In genomic region chr12:40225984-40226602, GRCh38 we compare ENCODE assay signal across 8 cellular contexts. TPM values are rescaled to one million over a fixed set of nuclear protein-coding genes. Genes with fewer than 3 reads are reported as not detected.
DNase-seq lines count a peak whose midpoint lies in the region; ATAC-seq and TF ChIP-seq lines count a peak whose summit lies in the region.

No MANE protein-coding gene starts in this region.

- H4K91ac ChIP-seq in neuronal stem cell (ENCODE audit: low read depth, low read length, poor library complexity), result no peak overlapping the region

- no peaks in the 10 kb centered on the region for H3K79me2 ChIP-seq in PC-9 (ENCODE audit: low read depth)

- POLR2A ChIA-PET in naive thymus-derived CD8-positive, alpha-beta T cell (lab: Charles Lee), result no interaction called here
- POLR2A ChIA-PET in PC-9 (lab: Charles Lee; ENCODE audit: unreplicated experiment), result no interaction called here

- H2BK12ac ChIP-seq in neuronal stem cell (ENCODE audit: low read length), result no peak overlapping the region

- H3K18ac ChIP-seq in neuronal stem cell (ENCODE audit: low read length), result no peak overlapping the region

- no peak for TF ChIP-seq CTCF in PC-9 (conservative IDR thresholded peaks at IDR 0.05)

- peaks cover 2 to 4% (median 3%) of the 10 kb centered on the region in 3 donors for H3K36me3 Mint-ChIP-seq in naive thymus-derived CD8-positive, alpha-beta T cell

- peak overlapping the region in 2 of 10 donors; percentile 6 to 54 for H3K27ac Mint-ChIP-seq in naive thymus-derived CD8-positive, alpha-beta T cell

- no peak overlapping the region for H2BK120ac ChIP-seq in neuronal stem cell (ENCODE audit: low read depth, low read length)

- H3K79me1 ChIP-seq in neuronal stem cell (ENCODE audit: low read depth, low read length), result no peaks in the 10 kb centered on the region

- H2BK15ac ChIP-seq in neuronal stem cell (ENCODE audit: low read length), result no peak overlapping the region

- no peaks in the 10 kb centered on the region for H3K36me3 ChIP-seq in PC-9 (ENCODE audit: low read depth)
- no peaks in the 10 kb centered on the region for H3K36me3 ChIP-seq in SJCRH30
- no peaks in the 10 kb centered on the region for H3K36me3 ChIP-seq in neuronal stem cell (replicated peaks in 1 of 2; ENCODE audit: control insufficient read depth in 2 of 2, insufficient read depth in 2 of 2, low read length in 2 of 2)

- WGBS in neuronal stem cell (ENCODE audit: extremely low coverage in 2 of 2, insufficient read length in 2 of 2, insufficient replicate concordance in 1 of 2), 2 donors, result no CpG with 5 or more reads among the region's 1 CpG

- H3K4me1 Mint-ChIP-seq in naive thymus-derived CD8-positive, alpha-beta T cell, result peaks cover 2 to 50% (median 11%) of the 10 kb centered on the region in 4 donors

- H3K9me3 Mint-ChIP-seq in naive thymus-derived CD8-positive, alpha-beta T cell, result peaks cover 0 to 14% (median 7%) of the 10 kb centered on the region in 9 donors

- intact Hi-C loops in PC-9 (cut with micrococcal nuclease; ENCODE audit: unreplicated experiment), result no loop called here

- CTCF ChIA-PET in PC-9 (lab: Charles Lee), result no interaction called here

- no TSS peak for BruUV-seq in PC-9 (replicated peaks; lab: Mats Ljungman, UMichigan)

- peak; percentile 62 for ATAC-seq in GM18861 (IDR thresholded peaks at IDR 0.05; ENCODE audit: unreplicated experiment)
- peak; percentile 61 for ATAC-seq in HG02798 (IDR thresholded peaks at IDR 0.05; ENCODE audit: poor library complexity, unreplicated experiment)
- ATAC-seq in naive thymus-derived CD8-positive, alpha-beta T cell, result peak in 1 of 2 donors; percentile 45

- H3K4me3 Mint-ChIP-seq in naive thymus-derived CD8-positive, alpha-beta T cell, result peak overlapping the region in 7 of 10 donors; percentile 27 to 76 (median 68)

- no peak overlapping the region for H3K14ac ChIP-seq in neuronal stem cell (ENCODE audit: low read length)

- H3K27ac ChIP-seq in PC-9 (no peak overlapping the region), SJCRH30 (no peak overlapping the region), neuronal stem cell (replicated peaks; ENCODE audit: low read length) (no peak overlapping the region)

- H3K4me3 ChIP-seq in PC-9 (no peak overlapping the region), SJCRH30 (no peak overlapping the region), neuronal stem cell (ENCODE audit: low read length in 2 of 2) (no peak overlapping the region)

- no peak overlapping the region for H2BK5ac ChIP-seq in neuronal stem cell (ENCODE audit: low read length)

- H3K4me1 ChIP-seq in PC-9 (replicated peaks; ENCODE audit: insufficient read depth) (0 out of 2 replicates have a peak, but pooled peaks cover 6% of the 10 kb centered on the region), SJCRH30 (no peaks in the 10 kb centered on the region), neuronal stem cell (ENCODE audit: control insufficient read depth in 2 of 2, insufficient read depth in 1 of 2, low read depth in 1 of 2, low read length in 2 of 2) (peaks cover 0 to 2% of the 10 kb centered on the region in 2 donors)

- peak; percentile 7 for DNase-seq in RPMI8226
- DNase-seq in naive thymus-derived CD8-positive, alpha-beta T cell, result no peak
- no peak for DNase-seq in PC-9
- no peak for DNase-seq in SJCRH30
- no peak for DNase-seq in DMS79 (lab: John Stamatoyannopoulos, UW)
- no peak for DNase-seq in neuronal stem cell (ENCODE audit: low spot score)

- H3K9me3 ChIP-seq in PC-9 (ENCODE audit: insufficient read depth, low read depth) (no peaks in the 10 kb centered on the region), SJCRH30 (replicated peaks) (no peaks in the 10 kb centered on the region), neuronal stem cell (replicated peaks in 1 of 2; ENCODE audit: control insufficient read depth in 2 of 2, insufficient read depth in 1 of 2, low read depth in 1 of 2, low read length in 2 of 2) (no peaks in the 10 kb centered on the region)

- H4K8ac ChIP-seq in neuronal stem cell (ENCODE audit: low read depth, low read length), result no peak overlapping the region

- no peak overlapping the region for H3K4ac ChIP-seq in neuronal stem cell (ENCODE audit: low read length)

- H3K27me3 ChIP-seq in PC-9 (ENCODE audit: insufficient read depth, low read depth) (no peaks in the 10 kb centered on the region), SJCRH30 (no peaks in the 10 kb centered on the region), neuronal stem cell (ENCODE audit: control insufficient read depth in 3 of 3, insufficient read depth in 3 of 3, low read depth in 1 of 3, low read length in 3 of 3) (peaks cover 0 to 39% (median 23%) of the 10 kb centered on the region in 3 experiments)

- no peaks in the 10 kb centered on the region for H3F3A ChIP-seq in PC-9 (ENCODE audit: insufficient read depth, low read depth)

- no peaks in the 10 kb centered on the region; the same call in 1 of the 2 replicates for H3K9me2 ChIP-seq in PC-9 (ENCODE audit: insufficient read depth)

- H3K23ac ChIP-seq in neuronal stem cell (ENCODE audit: low read depth, low read length, poor library complexity), result no peak overlapping the region

- H3K4me2 ChIP-seq in PC-9 (no peak overlapping the region), neuronal stem cell (ENCODE audit: insufficient read depth, low read length, poor library complexity, severe bottlenecking) (no peak overlapping the region)

- H2AFZ ChIP-seq in PC-9 (no peak overlapping the region), neuronal stem cell (ENCODE audit: low read length) (no peak overlapping the region)

- H3K27me3 Mint-ChIP-seq in naive thymus-derived CD8-positive, alpha-beta T cell, result peaks cover 25 to 57% (median 35%) of the 10 kb centered on the region in 5 donors

- H4K20me1 ChIP-seq in PC-9 (ENCODE audit: insufficient read depth), result no peaks in the 10 kb centered on the region

- no peak overlapping the region for H2AK5ac ChIP-seq in neuronal stem cell (ENCODE audit: low read depth, low read length)

- H3K9ac ChIP-seq in neuronal stem cell (ENCODE audit: low read depth, low read length, poor library complexity), result no peak overlapping the region

RNA-seq across cellular contexts. Expression of gene LRRK2, which starts 1.3 kb away (rescaled TPM):
- total RNA-seq in naive thymus-derived CD8-positive, alpha-beta T cell, result 1 to 10 TPM; 1.5 to 1.7 TPM
- under 1 TPM in 2 of 3 donors, not detected in 1; 0.05 TPM for polyA plus RNA-seq in naive thymus-derived CD8-positive, alpha-beta T cell
- 0.26 and 0.48 TPM in 2 replicates for total RNA-seq in PC-9 (2021)
- 0.04 TPM in 1 of 2 replicates, not detected in the other for total RNA-seq in SJCRH30 (2014; rRNA removed; shearing (Covaris generic))
- polyA plus RNA-seq in neuronal stem cell (2013, experiment 1 of 2), result 0.03 TPM
- polyA plus RNA-seq in neuronal stem cell (2013, experiment 2 of 2), result 0.04 TPM
